ENCODE assay signal across 28 cellular contexts in the genomic region with DNA sequence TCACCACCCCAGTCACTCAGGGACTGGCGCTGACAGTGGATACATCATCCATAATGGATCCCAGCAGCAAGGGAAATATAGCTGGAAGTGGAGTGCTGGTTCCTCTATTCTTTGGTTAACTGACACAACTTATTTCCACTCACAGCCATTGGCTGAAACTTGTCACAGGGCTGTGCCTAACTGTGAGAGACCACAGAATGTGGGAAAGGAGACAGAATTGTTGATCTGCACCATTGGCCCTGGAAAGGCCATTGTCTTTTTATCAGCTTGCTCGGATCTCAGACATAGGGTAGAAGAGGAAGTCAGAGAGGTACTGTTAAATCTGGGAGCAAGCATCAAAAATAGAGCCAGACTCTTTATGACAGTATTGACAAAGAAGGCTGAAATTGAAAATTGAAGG.
DNase-seq lines count a peak whose midpoint lies in the region; ATAC-seq, FAIRE-seq and TF ChIP-seq lines count a peak whose summit lies in the region.
"Had no signal": no experiment of that assay in that cellular context is flagged by ENCODE, and none has a peak within 500 bp of the region (broad histone marks: within the 10 kb centered on the region; RNA-seq: fewer than 3 reads in every experiment).

No MANE protein-coding gene starts in this region.

- no peak overlapping the region for H2BK15ac ChIP-seq in H1 (ENCODE audit: low read length)

- no peaks in the 10 kb centered on the region for H3K23me2 ChIP-seq in H1 (ENCODE audit: low read depth, low read length)

- H2BK20ac ChIP-seq in H1 (ENCODE audit: low read length) = no peak overlapping the region

- H4K8ac ChIP-seq in H1 (ENCODE audit: extremely low read depth, insufficient read depth, low read length) = no peak overlapping the region

- POLR2A ChIA-PET in H1 (lab: Charles Lee; ENCODE audit: partially characterized antibody) = no interaction called here

- H4K20me1 ChIP-seq in H1 (replicated peaks in 1 of 2; ENCODE audit: control insufficient read depth in 1 of 2, insufficient read depth in 2 of 2, low read length in 2 of 2) = no peaks in the 10 kb centered on the region
- H4K20me1 ChIP-seq: BLaER1 had no signal

- H3K23ac ChIP-seq in H1 (ENCODE audit: insufficient read length) = no peak overlapping the region

- intact Hi-C loops in esophagus muscularis mucosa (cut with DNase I) = no loop called here
- intact Hi-C loops in cardiac septum (cut with DNase I) = no loop called here

- H3K4me3 ChIP-seq in H1 (ENCODE audit: extremely low read depth in 1 of 4, insufficient read depth in 2 of 4, low read depth in 3 of 4, low read length in 4 of 4) = no peak overlapping the region
- no peak overlapping the region for H3K4me3 ChIP-seq in esophagus muscularis mucosa
- H3K4me3 ChIP-seq: BLaER1, GM12878 had no signal

- no peak overlapping the region for H2BK120ac ChIP-seq in H1 (replicated peaks; ENCODE audit: low read depth, low read length)

- TF ChIP-seq POLR2A in H1 (IDR thresholded peaks at IDR 0.05; ENCODE audit: control extremely low read depth in 1 of 2, low read depth in 2 of 2, low read length in 2 of 2) = no peak
- no peak for TF ChIP-seq POLR2A in esophagus muscularis mucosa (IDR thresholded peaks at IDR 0.05; ENCODE audit: low read depth)

- H3K4me2 ChIP-seq in H1 (ENCODE audit: insufficient read depth in 1 of 2, low read depth in 2 of 2, low read length in 2 of 2) = no peak overlapping the region
- H3K4me2 ChIP-seq: BLaER1 had no signal

- no peak overlapping the region for H3K14ac ChIP-seq in H1 (ENCODE audit: insufficient read length)

- CTCF ChIA-PET in H1 (lab: Charles Lee; ENCODE audit: partially characterized antibody) = interaction anchor here (1.2 kb wide), 1 partner anchor 11 kb away, joined by 4 read pairs; no protein-coding TSS in a partner anchor

- H3K56ac ChIP-seq in H1 (replicated peaks; ENCODE audit: insufficient read length, low read depth, low read length) = no peak overlapping the region

- H3K27me3 ChIP-seq in H1 (replicated peaks in 1 of 4; ENCODE audit: control insufficient read depth in 3 of 4, extremely low read depth in 1 of 4, insufficient read depth in 3 of 4, low read length in 3 of 4) (no peaks in the 10 kb centered on the region), esophagus muscularis mucosa (peaks cover 0 to 8% (median 0%) of the 10 kb centered on the region in 4 donors)
- H3K27me3 ChIP-seq: BE2C, BLaER1 had no signal

- H3K9me3 ChIP-seq in H1 (ENCODE audit: insufficient read depth in 2 of 2, low read depth in 1 of 2, low read length in 1 of 2) (0 out of 4 replicates have a peak, but pooled peaks cover 0 to 4% of the 10 kb centered on the region in 2 experiments), esophagus muscularis mucosa (no peaks in the 10 kb centered on the region)
- H3K9me3 ChIP-seq: BE2C had no signal

- H2BK5ac ChIP-seq in H1 (ENCODE audit: low read depth, low read length) = no peak overlapping the region

- 0 out of 2 replicates have a peak overlapping the region, but pooled peaks have one; percentile 55 for H3K18ac ChIP-seq in H1 (ENCODE audit: extremely low read depth, low read length)

- H2AFZ ChIP-seq in H1 (ENCODE audit: low read length) = no peak overlapping the region

- no peaks in the 10 kb centered on the region for H3K79me1 ChIP-seq in H1 (ENCODE audit: low read depth, low read length)

- TF ChIP-seq CTCF in H1 (IDR thresholded peaks at IDR 0.05; ENCODE audit: control extremely low read depth in 1 of 3, insufficient read depth in 1 of 3, low read depth in 1 of 3, low read length in 3 of 3) (no peak), esophagus muscularis mucosa (IDR thresholded peaks at IDR 0.05) (no peak)

- TF ChIP-seq RAD21 in H1 (IDR thresholded peaks at IDR 0.05 in 1 of 2, conservative IDR thresholded peaks at IDR 0.05 in 1 of 2; ENCODE audit: low read depth in 2 of 2, low read length in 2 of 2) = no peak

- 87% methylated on average over 2 of the region's 2 CpGs; no CpG with 5 or more reads in 1 of the 2 experiments for WGBS in H1 (ENCODE audit: extremely low coverage in 1 of 2, insufficient coverage in 1 of 2, insufficient read length in 1 of 2, insufficient replicate concordance in 2 of 2, low coverage in 1 of 2, low lambda C conversion rate in 2 of 2, missing lambda C conversion rate in 1 of 2), 2 experiments
- WGBS in esophagus muscularis mucosa = 73% methylated on average over 2 of the region's 2 CpGs

- H3K9ac ChIP-seq in H1 (replicated peaks in 1 of 4; ENCODE audit: extremely low read depth in 1 of 4, low read depth in 3 of 4, low read length in 3 of 4) = no peak overlapping the region
- H3K9ac ChIP-seq: BLaER1 had no signal

- H2BK12ac ChIP-seq in H1 (ENCODE audit: low read depth, low read length) = no peak overlapping the region

- no peak for FAIRE-seq in H1 (lab: Jason Lieb, UNC)
- FAIRE-seq: A204.1, GM12878, GM12892, GM18507, GM19239 had no signal

- DNase-seq in MV-4-11 (lab: John Stamatoyannopoulos, UW) (peak; percentile 17), H1 (ENCODE audit: low read depth in 1 of 2, low spot score in 2 of 2) (no peak), esophagus muscularis mucosa (ENCODE audit: extremely low spot score) (peak; percentile 70), mesenteric fat pad (ENCODE audit: low spot score) (no peak), cardiac septum (ENCODE audit: low spot score) (no peak), NCI-H2107 treated with DMSO at 0.1 percent for 48 hours (lab: John Stamatoyannopoulos, UW; ENCODE audit: unreplicated experiment) (no peak)
- DNase-seq: 8988T; ACHN; BE2C; C1 segment of cervical spinal cord; CD4-positive, alpha-beta memory T cell; CD4-positive, CD25-positive, alpha-beta regulatory T cell; CD8-positive, alpha-beta memory T cell; COR-L47; DMS 273 treated with DMSO at 0.1 percent for 48 hours; DMS153; DMS53; DMS79; DND-41; EL; GDM1 had no signal

- ATAC-seq in GM18907 (IDR thresholded peaks at IDR 0.05; ENCODE audit: unreplicated experiment) = no peak
- ATAC-seq: GM12878 had no signal

- H3K4me1 ChIP-seq in H1 (replicated peaks in 1 of 4; ENCODE audit: control insufficient read depth in 3 of 4, insufficient read depth in 4 of 4, low read length in 3 of 4) = no peaks in the 10 kb centered on the region
- H3K4me1 ChIP-seq in esophagus muscularis mucosa = no peaks in the 10 kb centered on the region
- H3K4me1 ChIP-seq: BE2C, BLaER1 had no signal

- no peak overlapping the region for H4K5ac ChIP-seq in H1 (ENCODE audit: insufficient read length, low read depth, low read length)

- no peak for TF ChIP-seq EP300 in H1 (IDR thresholded peaks at IDR 0.05; ENCODE audit: borderline replicate concordance in 1 of 2, low read depth in 2 of 2, low read length in 2 of 2)
- TF ChIP-seq EP300 in esophagus muscularis mucosa (IDR thresholded peaks at IDR 0.05) = no peak

- no peak overlapping the region for H2AK5ac ChIP-seq in H1 (ENCODE audit: low read depth, low read length)

- H4K91ac ChIP-seq in H1 (replicated peaks; ENCODE audit: insufficient read length, low read length) = no peak overlapping the region

- H3K79me2 ChIP-seq in H1 (ENCODE audit: control insufficient read depth in 1 of 2, insufficient read depth in 2 of 2, low read length in 2 of 2) = no peaks in the 10 kb centered on the region

- H3K27ac ChIP-seq in H1 (ENCODE audit: low read depth, low read length) (no peak overlapping the region), esophagus muscularis mucosa (replicated peaks in 1 of 4) (no peak overlapping the region)
- H3K27ac ChIP-seq: BLaER1 had no signal

- peak overlapping the region; percentile 6 for H3K4ac ChIP-seq in H1 (replicated peaks; ENCODE audit: insufficient read length, low read depth, low read length)

- no peaks in the 10 kb centered on the region for H3K36me3 ChIP-seq in H1 (ENCODE audit: control insufficient read depth in 2 of 4, insufficient read depth in 4 of 4, low read length in 3 of 4)
- H3K36me3 ChIP-seq in esophagus muscularis mucosa = no peaks in the 10 kb centered on the region
- H3K36me3 ChIP-seq: BE2C, BLaER1 had no signal

TF ChIP-seq in H1, 55 proteins besides CTCF, POLR2A, EP300 and RAD21:
- TF ChIP-seq BACH1 (IDR thresholded peaks at IDR 0.05; ENCODE audit: low read length) (no peak), CREB1 (IDR thresholded peaks at IDR 0.05) (no peak), ASH2L (IDR thresholded peaks at IDR 0.05; ENCODE audit: low read length) (no peak), SIX5 (IDR thresholded peaks at IDR 0.05; ENCODE audit: low read depth, low read length) (no peak)

Comparison
In these comparisons a context has a peak if more than half of its experiments do, and no peak if none do; other contexts are left out.
1. DNase-seq: peak in MV-4-11 (single experiment) and esophagus muscularis mucosa (single experiment); none in H1 (0 of 2), mesenteric fat pad (single experiment), cardiac septum (single experiment) and NCI-H2107 treated with DMSO at 0.1 percent for 48 hours (single experiment).